ENCODE assay signal across 8 cellular contexts in genomic region chr2:196639180-196640030, GRCh38. TPM values are rescaled to one million over a fixed set of nuclear protein-coding genes. Genes with fewer than 3 reads are reported as not detected.
DNase-seq lines count a peak whose midpoint lies in the region; ATAC-seq, FAIRE-seq and TF ChIP-seq lines count a peak whose summit lies in the region.

CCDC150 (plus strand) TSS chr2:196639715; CDS start chr2:196639767, 52 bp downstream.

- CTCF ChIA-PET in activated CD4-positive, alpha-beta T cell treated with anti-CD3 and anti-CD28 coated beads for 36 hours (lab: Charles Lee): interaction anchor here (0.6 to 1.3 kb wide), 5 partner anchors 8 to 1299 kb away, joined by 3 read pairs; no protein-coding TSS in a partner anchor

- peak; percentile 97 for FAIRE-seq in GM19239 (lab: Jason Lieb, UNC)

- H3K27ac ChIP-seq in BLaER1: peak within 1 kb of the TSS; percentile 43; the same call in 1 of the 2 replicates
- H3K27ac ChIP-seq in colonic mucosa: no peak within 1 kb of the TSS
- H3K27ac ChIP-seq in layer of hippocampus (ENCODE audit: low read depth, low read length): peak within 1 kb of the TSS; percentile 62

- no peaks in the 10 kb centered on the region for H3K36me3 Mint-ChIP-seq in activated CD4-positive, alpha-beta T cell treated with anti-CD3 and anti-CD28 coated beads for 36 hours (ENCODE audit: low read depth)

- H3K27ac Mint-ChIP-seq in activated CD4-positive, alpha-beta T cell treated with anti-CD3 and anti-CD28 coated beads for 36 hours: peak within 1 kb of the TSS; percentile 69

- no peak for TF ChIP-seq CTCF in colonic mucosa (IDR thresholded peaks at IDR 0.05)

- H3K4me2 ChIP-seq in BLaER1: peak within 1 kb of the TSS; percentile 92

- intact Hi-C loops in activated CD4-positive, alpha-beta T cell treated with anti-CD3 and anti-CD28 coated beads for 36 hours (cut with DNase I, micrococcal nuclease): loop anchor here in 1 of 2 experiments (1.0 to 5.0 kb wide), 7 partner anchors 47 to 1066 kb away; partner anchors contain the start of genes COQ10B, GTF3C3, HECW2 and HSPE1
- intact Hi-C loops in colonic mucosa (cut with DNase I): no loop called here

- peak within 1 kb of the TSS; percentile 93 for H3K4me3 Mint-ChIP-seq in activated CD4-positive, alpha-beta T cell treated with anti-CD3 and anti-CD28 coated beads for 36 hours

- H4K20me1 ChIP-seq in BLaER1: no peaks in the 10 kb centered on the region

- ATAC-seq in HG03442 (IDR thresholded peaks at IDR 0.05; ENCODE audit: unreplicated experiment): peak; percentile 99
- peak; percentile 100 for ATAC-seq in activated CD4-positive, alpha-beta T cell treated with anti-CD3 and anti-CD28 coated beads for 36 hours

- POLR2A ChIA-PET in activated CD4-positive, alpha-beta T cell treated with anti-CD3 and anti-CD28 coated beads for 36 hours (lab: Charles Lee): no interaction called here

- H3K36me3 ChIP-seq in BLaER1 (peaks cover 8% of the 10 kb centered on the region; the same call in 1 of the 2 replicates), colonic mucosa (no peaks in the 10 kb centered on the region)

- peaks cover 2% of the 10 kb centered on the region for H3K27me3 Mint-ChIP-seq in activated CD4-positive, alpha-beta T cell treated with anti-CD3 and anti-CD28 coated beads for 36 hours

- H3K4me1 ChIP-seq in BLaER1 (peaks cover 19% of the 10 kb centered on the region), colonic mucosa (no peaks in the 10 kb centered on the region)

- H3K9me3 ChIP-seq in BLaER1 (no peaks in the 10 kb centered on the region; the same call in 1 of the 2 replicates), colonic mucosa (no peaks in the 10 kb centered on the region)

- H3K4me3 ChIP-seq in BLaER1: peak within 1 kb of the TSS; percentile 81
- H3K4me3 ChIP-seq in colonic mucosa: peak within 1 kb of the TSS; percentile 68

- DNase-seq in GM19239 (ENCODE audit: insufficient read length, low spot score) (peak; percentile 92), NCI-H524 (lab: John Stamatoyannopoulos, UW) (peak; percentile 87 to 96), colonic mucosa (peak; percentile 95)
- DNase-seq in activated CD4-positive, alpha-beta T cell treated with anti-CD3 and anti-CD28 coated beads for 36 hours: peak; percentile 97
- peak; percentile 80 to 92 (median 86) for DNase-seq in stimulated activated CD4-positive, alpha-beta T cell treated with anti-CD3 and anti-CD28 coated beads, Interleukin-1b, Interleukin-23, amount 100 ng/mL, for 24 hours (ENCODE audit: low read depth in 4 of 4, low spot score in 1 of 4)

- peak within 1 kb of the TSS; percentile 80 for H3K9ac ChIP-seq in BLaER1
- peak within 1 kb of the TSS; percentile 65 to 76 for H3K9ac ChIP-seq in colonic mucosa (ENCODE audit: low read depth in 2 of 2, low read length in 2 of 2)

- H3K4me1 Mint-ChIP-seq in activated CD4-positive, alpha-beta T cell treated with anti-CD3 and anti-CD28 coated beads for 36 hours: peaks cover 14% of the 10 kb centered on the region

- H3K9me3 Mint-ChIP-seq in activated CD4-positive, alpha-beta T cell treated with anti-CD3 and anti-CD28 coated beads for 36 hours (ENCODE audit: low read depth): no peaks in the 10 kb centered on the region

- no peaks in the 10 kb centered on the region for H3K27me3 ChIP-seq in BLaER1
- H3K27me3 ChIP-seq in colonic mucosa: no peaks in the 10 kb centered on the region
- no peaks in the 10 kb centered on the region for H3K27me3 ChIP-seq in layer of hippocampus (ENCODE audit: control insufficient read depth, insufficient read depth, low read length)

RNA-seq across cellular contexts. Expression of gene CCDC150, which starts in this region (rescaled TPM):
- 10 to 100 TPM; 11.8 to 14.6 TPM for total RNA-seq in activated CD4-positive, alpha-beta T cell treated with anti-CD3 and anti-CD28 coated beads for 36 hours
- total RNA-seq in colonic mucosa: 10 to 100 TPM in 1 of 2 donors, 1 to 10 TPM in 1; 3.8 to 10.3 TPM
